In the genomic region with DNA sequence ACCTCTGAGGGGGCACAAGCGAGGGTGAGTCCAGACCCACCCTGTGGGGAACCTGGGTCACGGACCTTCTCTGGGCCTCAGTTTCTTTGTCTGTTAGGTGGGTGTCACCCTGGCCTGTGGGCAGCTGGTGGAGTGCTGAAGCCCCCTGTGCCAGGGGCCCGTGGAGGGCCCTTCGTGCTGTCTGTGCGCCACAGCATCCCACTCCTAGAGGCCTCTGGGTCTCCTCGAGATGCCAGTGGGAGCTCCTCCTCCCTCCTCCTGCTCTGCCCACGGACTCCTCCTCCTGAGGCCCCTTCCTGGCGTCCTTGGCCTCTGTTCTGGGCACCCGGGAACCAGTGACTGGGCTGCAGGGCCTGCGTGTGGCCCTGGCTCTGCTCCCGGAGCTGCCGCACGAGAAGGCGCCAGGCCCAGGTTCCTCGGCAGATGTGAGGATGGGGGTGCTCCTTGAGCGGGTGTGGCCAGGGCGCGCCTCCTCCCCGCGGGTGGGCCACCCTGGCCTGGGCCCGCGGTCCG, we compare ENCODE assay signal across 13 cellular contexts. TPM values are rescaled to one million over a fixed set of nuclear protein-coding genes. Genes with fewer than 3 reads are reported as not detected.
A peak's percentile ranks its signal among the peaks of the same experiment; 100 is the strongest.
DNase-seq lines count a peak whose midpoint lies in the region; ATAC-seq and TF ChIP-seq lines count a peak whose summit lies in the region.
"Had no signal": no experiment of that assay in that cellular context is flagged by ENCODE, and none has a peak within 500 bp of the region (broad histone marks: within the 10 kb centered on the region; RNA-seq: fewer than 3 reads in every experiment).

No MANE protein-coding gene starts in this region.

- no peaks in the 10 kb centered on the region for H3K27me3 Mint-ChIP-seq in nephron progenitor cell (ENCODE audit: low read depth, poor library complexity)
- H3K27me3 Mint-ChIP-seq in WTC11 (ENCODE audit: low read depth) = peaks cover 22% of the 10 kb centered on the region
- H3K27me3 Mint-ChIP-seq: CD4-positive, alpha-beta memory T cell had no signal

- H3K4me2 ChIP-seq in BLaER1 treated with 17β-estradiol and CSF1 and Interleukin-3, amounts not matched to agents 10 nM and 100 nM = peak overlapping the region; percentile 95 to 100 (median 98)

- peak overlapping the region in 7 of 11 experiments; percentile 52 to 71 (median 61); a peak in 10 of 22 replicates for H3K27ac ChIP-seq in BLaER1 treated with 17β-estradiol and CSF1 and Interleukin-3, amounts not matched to agents 10 nM and 100 nM
- H3K27ac ChIP-seq in coronary artery = no peak overlapping the region

- H3K9ac ChIP-seq in BLaER1 treated with 17β-estradiol and CSF1 and Interleukin-3, amounts not matched to agents 10 nM and 100 nM = peak overlapping the region in 8 of 11 experiments; percentile 53 to 81 (median 70); a peak in 11 of 22 replicates

- H4K20me1 ChIP-seq in BLaER1 treated with 17β-estradiol and CSF1 and Interleukin-3, amounts not matched to agents 10 nM and 100 nM = no peaks in the 10 kb centered on the region

- H3K4me3 ChIP-seq in BLaER1 treated with 17β-estradiol and CSF1 and Interleukin-3, amounts not matched to agents 10 nM and 100 nM = peak overlapping the region; percentile 49 to 72 (median 59); a peak in 17 of 20 replicates
- H3K4me3 ChIP-seq in H7 (ENCODE audit: insufficient read depth, low read depth, low read length) (no peak overlapping the region), coronary artery (peak overlapping the region; percentile 77)

- peaks cover 32 to 71% (median 63%) of the 10 kb centered on the region in 10 experiments for H3K4me1 ChIP-seq in BLaER1 treated with 17β-estradiol and CSF1 and Interleukin-3, amounts not matched to agents 10 nM and 100 nM

- H3K36me3 Mint-ChIP-seq in nephron progenitor cell (ENCODE audit: low read depth) (no peaks in the 10 kb centered on the region), WTC11 (no peaks in the 10 kb centered on the region)
- H3K36me3 Mint-ChIP-seq: activated naive CD4-positive, alpha-beta T cell treated with anti-CD3 and anti-CD28 coated beads, Interleukin-2, amount 10 ng/mL, durations not matched to agents 7 days and 5 days; CD4-positive, alpha-beta memory T cell had no signal

- H3K4me3 Mint-ChIP-seq in nephron progenitor cell = peak overlapping the region; percentile 50
- H3K4me3 Mint-ChIP-seq in WTC11 = no peak overlapping the region

- CTCF ChIA-PET in WTC11 (lab: Charles Lee) = interaction anchor here (2.4 kb wide), 1 partner anchor 76 kb away, joined by 8 read pairs; no protein-coding TSS in a partner anchor

- H3K27me3 ChIP-seq in BLaER1 treated with 17β-estradiol and CSF1 and Interleukin-3, amounts not matched to agents 10 nM and 100 nM = peaks cover 0 to 22% (median 6%) of the 10 kb centered on the region in 11 experiments; a peak in 11 of 22 replicates
- peaks cover 12% of the 10 kb centered on the region; the same call in 1 of the 2 replicates for H3K27me3 ChIP-seq in H7 (ENCODE audit: control insufficient read depth, insufficient read depth, low read length)

- no peak for ATAC-seq in HG03457 (IDR thresholded peaks at IDR 0.05; ENCODE audit: unreplicated experiment)
- no peak for ATAC-seq in WTC11

- H3K9me3 ChIP-seq in BLaER1 treated with 17β-estradiol and CSF1 and Interleukin-3, amounts not matched to agents 10 nM and 100 nM (replicated peaks in 1 of 11) = no peaks in the 10 kb centered on the region

- peaks cover 39% of the 10 kb centered on the region for H3K4me1 Mint-ChIP-seq in nephron progenitor cell
- H3K4me1 Mint-ChIP-seq in WTC11 = peaks cover 8% of the 10 kb centered on the region

- H3K27ac Mint-ChIP-seq in nephron progenitor cell = no peak overlapping the region
- no peak overlapping the region for H3K27ac Mint-ChIP-seq in WTC11
- H3K27ac Mint-ChIP-seq: activated naive CD4-positive, alpha-beta T cell treated with anti-CD3 and anti-CD28 coated beads, Interleukin-2, amount 10 ng/mL, durations not matched to agents 7 days and 5 days had no signal

- POLR2A ChIA-PET in WTC11 (lab: Charles Lee) = no interaction called here

- TF ChIP-seq CTCF in coronary artery (IDR thresholded peaks at IDR 0.05) (no peak), nephron progenitor cell (IDR thresholded peaks at IDR 0.05) (no peak), WTC11 (IDR thresholded peaks at IDR 0.05) (no peak)

- no peaks in the 10 kb centered on the region for H3K9me3 Mint-ChIP-seq in nephron progenitor cell
- H3K9me3 Mint-ChIP-seq in WTC11 = no peaks in the 10 kb centered on the region
- H3K9me3 Mint-ChIP-seq: activated naive CD4-positive, alpha-beta T cell treated with anti-CD3 and anti-CD28 coated beads, Interleukin-2, amount 10 ng/mL, durations not matched to agents 7 days and 5 days; CD4-positive, alpha-beta memory T cell had no signal

- H3K36me3 ChIP-seq in BLaER1 treated with 17β-estradiol and CSF1 and Interleukin-3, amounts not matched to agents 10 nM and 100 nM = no peaks in the 10 kb centered on the region
- no peaks in the 10 kb centered on the region for H3K36me3 ChIP-seq in H7 (replicated peaks; ENCODE audit: control insufficient read depth, insufficient read depth, low read length)

- peak; percentile 48 for DNase-seq in H7
- no peak for DNase-seq in coronary artery (ENCODE audit: low spot score)
- DNase-seq in nephron progenitor cell = peak; percentile 3
- DNase-seq in NCI-H2029 treated with DMSO at 0.1 percent for 48 hours (lab: John Stamatoyannopoulos, UW) = no peak
- DNase-seq in GM19240 (ENCODE audit: insufficient read length, low spot score) = no peak
- no peak for DNase-seq in WTC11 (ENCODE audit: low spot score)
- DNase-seq: activated CD4-positive, alpha-beta T cell treated with anti-CD3 and anti-CD28 coated beads for 1 hour had no signal

TF ChIP-seq in WTC11, 78 proteins besides CTCF, POLR2A, EP300 and RAD21:
- TF ChIP-seq ZNF317 (CRISPR knock-in tag; IDR thresholded peaks at IDR 0.05; ENCODE audit: borderline replicate concordance, low read depth) (no peak), NFYB (CRISPR knock-in tag; conservative IDR thresholded peaks at IDR 0.05; ENCODE audit: low read depth) (no peak), MYBL2 (CRISPR knock-in tag; IDR thresholded peaks at IDR 0.05) (no peak), ZNF396 (CRISPR knock-in tag; IDR thresholded peaks at IDR 0.05; ENCODE audit: borderline replicate concordance) (no peak)
- TF ChIP-seq, protein P1, sequence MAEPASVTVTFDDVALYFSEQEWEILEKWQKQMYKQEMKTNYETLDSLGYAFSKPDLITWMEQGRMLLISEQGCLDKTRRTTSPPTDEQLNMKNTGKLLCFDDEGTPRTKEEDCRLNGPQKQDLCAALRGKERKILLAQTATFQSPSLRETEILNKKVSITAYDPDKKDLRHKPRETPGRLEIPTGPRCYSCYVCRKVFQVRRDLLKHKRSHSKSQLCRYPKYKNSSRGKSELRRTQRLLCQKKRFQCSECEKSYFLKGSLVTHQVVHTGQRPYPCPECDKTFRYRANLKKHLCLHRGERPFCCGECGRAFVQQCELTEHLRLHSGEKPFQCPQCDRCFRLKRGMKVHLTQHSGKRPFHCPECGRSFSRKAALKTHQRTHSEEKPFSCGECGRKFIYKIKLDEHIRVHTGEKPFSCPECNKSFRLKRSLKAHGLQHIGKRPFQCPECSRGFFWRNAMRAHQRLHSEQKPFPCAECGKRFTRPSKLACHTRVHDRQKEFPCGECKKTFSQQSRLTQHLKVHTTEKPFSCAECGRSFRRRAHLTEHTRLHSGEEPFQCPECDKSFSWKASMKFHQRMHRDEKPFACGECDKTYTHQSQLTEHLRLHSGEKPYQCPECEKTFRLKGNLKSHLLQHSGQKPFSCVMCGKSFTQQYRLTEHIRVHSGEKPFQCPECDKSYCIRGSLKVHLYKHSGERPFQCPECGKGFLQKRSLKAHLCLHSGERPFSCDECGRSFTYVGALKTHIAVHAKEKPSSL (CRISPR knock-in tag; conservative IDR thresholded peaks at IDR 0.05) = no peak

RNA-seq across cellular contexts. Expression of a gene that starts 6.1 kb away (rescaled TPM):
- 0.41 TPM in 1 of 2 replicates, not detected in the other for total RNA-seq in H7 (2014; rRNA removed; shearing (Covaris generic))
- 2.2 to 4.1 TPM (median 3.0 TPM) in 3 replicates for total RNA-seq in WTC11 (2021)
- total RNA-seq: SK-MEL-5 had no signal

RNA-seq across cellular contexts. Expression of a gene that starts 26.2 kb away (rescaled TPM):
- total RNA-seq in H7 (2014; rRNA removed; shearing (Covaris generic)) = 0.14 TPM in 1 of 2 replicates, not detected in the other
- total RNA-seq in WTC11 (2021) = 0.73 to 0.98 TPM (median 0.78 TPM) in 3 replicates
- total RNA-seq: dermis microvascular lymphatic vessel endothelial cell, SK-MEL-5 had no signal

RNA-seq across cellular contexts. Expression of a gene that starts 55.8 kb away (rescaled TPM):
- 1.0 and 2.8 TPM in 2 replicates for total RNA-seq in H7 (2014; rRNA removed; shearing (Covaris generic))
- 0.25 to 0.52 TPM (median 0.30 TPM) in 3 replicates for total RNA-seq in WTC11 (2021)
- total RNA-seq: dermis microvascular lymphatic vessel endothelial cell, SK-MEL-5 had no signal

Comparison
In these comparisons a context has a peak if more than half of its experiments do, and no peak if none do; other contexts are left out.
1. H3K27ac ChIP-seq: peak in BLaER1 treated with 17β-estradiol and CSF1 and Interleukin-3, amounts not matched to agents 10 nM and 100 nM (7 of 11); none in coronary artery (0 of 2).
2. DNase-seq: peak in H7 (single experiment) and nephron progenitor cell (single experiment); none in coronary artery (single experiment), NCI-H2029 treated with DMSO at 0.1 percent for 48 hours (single experiment), GM19240 (single experiment) and WTC11 (single experiment).